In genomic region chr5:150641006-150641570, GRCh38 we compare ENCODE assay signal across 10 cellular contexts. TPM values are rescaled to one million over a fixed set of nuclear protein-coding genes. Genes with fewer than 3 reads are reported as not detected.
DNase-seq lines count a peak whose midpoint lies in the region; ATAC-seq and TF ChIP-seq lines count a peak whose summit lies in the region.
"Had no signal": no experiment of that assay in that cellular context is flagged by ENCODE, and none has a peak within 500 bp of the region (broad histone marks: within the 10 kb centered on the region; RNA-seq: fewer than 3 reads in every experiment).

No MANE protein-coding gene starts in this region.

- TF ChIP-seq CTCF in BE2C (IDR thresholded peaks at IDR 0.05; ENCODE audit: low read depth, low read length) (no peak), WI38 (IDR thresholded peaks at IDR 0.05; ENCODE audit: low read depth, low read length) (no peak), gastroesophageal sphincter (IDR thresholded peaks at IDR 0.05) (no peak), ovary (IDR thresholded peaks at IDR 0.05) (no peak)

- DNase-seq in BE2C (peak; percentile 46), ovary (peak; percentile 72 to 78 (median 76)), NCI-H2227 (lab: John Stamatoyannopoulos, UW; ENCODE audit: unreplicated experiment) (no peak), NCI-H524 treated with DMSO at 0.1 percent for 48 hours (lab: John Stamatoyannopoulos, UW) (no peak)
- no peak for DNase-seq in activated T-cell treated with anti-CD3 and anti-CD28 coated beads, Interleukin-2, amount 50 U/mL, for 1 hour
- DNase-seq: effector memory CD4-positive, alpha-beta T cell; WERI-Rb-1 had no signal

- no peaks in the 10 kb centered on the region for H3K27me3 ChIP-seq in BE2C
- H3K27me3 ChIP-seq in gastroesophageal sphincter: no peaks in the 10 kb centered on the region
- no peaks in the 10 kb centered on the region for H3K27me3 ChIP-seq in ovary

- H3K36me3 ChIP-seq in BE2C: no peaks in the 10 kb centered on the region
- no peaks in the 10 kb centered on the region for H3K36me3 ChIP-seq in gastroesophageal sphincter
- H3K36me3 ChIP-seq in ovary: no peaks in the 10 kb centered on the region
- H3K36me3 ChIP-seq: WERI-Rb-1 had no signal

- peaks cover 79% of the 10 kb centered on the region for H3K4me1 ChIP-seq in BE2C
- peaks cover 21 to 100% (median 78%) of the 10 kb centered on the region in 3 donors for H3K4me1 ChIP-seq in gastroesophageal sphincter
- H3K4me1 ChIP-seq in ovary (ENCODE audit: insufficient read depth): peaks cover 58% of the 10 kb centered on the region

- intact Hi-C loops in ovary (cut with DNase I): no loop called here

- TF ChIP-seq EP300 in gastroesophageal sphincter (IDR thresholded peaks at IDR 0.05) (no peak), ovary (IDR thresholded peaks at IDR 0.05) (no peak)

- ATAC-seq in gastroesophageal sphincter (peak; percentile 33), GM21367 (IDR thresholded peaks at IDR 0.05; ENCODE audit: unreplicated experiment) (no peak)

- peak overlapping the region; percentile 55 for H3K4me3 ChIP-seq in BE2C (ENCODE audit: low read depth, low read length)
- H3K4me3 ChIP-seq in WI38 (ENCODE audit: low read depth, low read length): peak overlapping the region; percentile 66
- peak overlapping the region in 1 of 2 donors; percentile 15 for H3K4me3 ChIP-seq in gastroesophageal sphincter
- no peak overlapping the region for H3K4me3 ChIP-seq in ovary

- peak overlapping the region; percentile 45 to 92 (median 85) for H3K27ac ChIP-seq in gastroesophageal sphincter
- H3K27ac ChIP-seq in ovary: peak overlapping the region; percentile 85 to 93
- H3K27ac ChIP-seq: WERI-Rb-1 had no signal

- WGBS in gastroesophageal sphincter (ENCODE audit: low coverage in 1 of 2), 2 donors: 20% methylated on average over 1 of the region's 9 CpGs; no CpG with 5 or more reads in 1 of the 2 donors
- 19 to 28% (median 20%) methylated on average over 7 to 9 of the region's 9 CpGs for WGBS in ovary, 3 donors

- H3K9me3 ChIP-seq in BE2C (no peaks in the 10 kb centered on the region), gastroesophageal sphincter (no peaks in the 10 kb centered on the region), ovary (no peaks in the 10 kb centered on the region)

- TF ChIP-seq POLR2A in gastroesophageal sphincter (IDR thresholded peaks at IDR 0.05) (no peak), ovary (IDR thresholded peaks at IDR 0.05) (peak; percentile 0)

RNA-seq across cellular contexts. Expression of gene SYNPO, which starts 0.6 kb away (rescaled TPM):
- polyA plus RNA-seq in BE2C (2012; ENCODE audit: insufficient read depth, insufficient read length, low read depth): 35.2 TPM
- total RNA-seq in gastroesophageal sphincter (10 to 100 TPM; 31.6 to 50.5 (median 37.4) TPM), ovary (100 to 1,000 TPM in 3 of 7 donors, 10 to 100 TPM in 3, 1 to 10 TPM in 1; 8.3 to 174 (median 70.2) TPM)
- 10 to 100 TPM; 31.0 to 86.9 TPM for polyA plus RNA-seq in ovary

RNA-seq across cellular contexts. Expression of gene MYOZ3, which starts 20.0 kb away (rescaled TPM):
- 1.4 TPM for polyA plus RNA-seq in BE2C (2012; ENCODE audit: insufficient read depth, insufficient read length, low read depth)
- total RNA-seq in gastroesophageal sphincter (under 1 TPM in 3 of 4 donors, not detected in 1; 0.13 to 0.62 (median 0.22) TPM), ovary (1 to 10 TPM in 4 of 7 donors, under 1 TPM in 3; 0.36 to 2.6 (median 1.2) TPM)
- polyA plus RNA-seq in ovary: 1 to 10 TPM; 1.6 to 2.7 TPM

RNA-seq across cellular contexts. Expression of gene RBM22, which starts 59.8 kb away (rescaled TPM):
- 125 TPM for polyA plus RNA-seq in BE2C (2012; ENCODE audit: insufficient read depth, insufficient read length, low read depth)
- 10 to 100 TPM; 24.3 to 37.2 (median 32.4) TPM for total RNA-seq in gastroesophageal sphincter
- 10 to 100 TPM; 35.5 to 59.0 (median 48.6) TPM for total RNA-seq in ovary
- 10 to 100 TPM; 33.4 to 77.6 TPM for polyA plus RNA-seq in ovary

Comparison
In these comparisons a context has a peak if more than half of its experiments do, and no peak if none do; other contexts are left out.
1. DNase-seq: peak in BE2C (single experiment) and ovary (5 of 5); none in NCI-H2227 (single experiment), activated T-cell treated with anti-CD3 and anti-CD28 coated beads, Interleukin-2, amount 50 U/mL, for 1 hour (single experiment) and NCI-H524 treated with DMSO at 0.1 percent for 48 hours (single experiment).